Comparison of ENCODE assay signal across 8 cellular contexts in genomic region chr16:87391950-87392822, GRCh38. TPM values are rescaled to one million over a fixed set of nuclear protein-coding genes. Genes with fewer than 3 reads are reported as not detected.
DNase-seq lines count a peak whose midpoint lies in the region; ATAC-seq and FAIRE-seq lines count a peak whose summit lies in the region.

Gene MAP1LC3B (plus strand): TSS chr16:87392336. CDS start chr16:87392428, 92 bp downstream.

- DNase-seq in NCI-H187 treated with DMSO at 0.1 percent for 48 hours (lab: John Stamatoyannopoulos, UW) (peak; percentile 47), T-helper 2 cell (peak; percentile 95 to 99 (median 97)), left ventricle myocardium superior (peak; percentile 98), pulmonary artery endothelial cell (ENCODE audit: low read depth, low spot score) (peak; percentile 84), urothelium cell line (ENCODE audit: low spot score) (peak; percentile 98)

- peak; percentile 79 for FAIRE-seq in urothelium cell line (lab: Jason Lieb, UNC)

- intact Hi-C loops in left ventricle myocardium superior (cut with micrococcal nuclease), result no loop called here

- peak within 1 kb of the TSS; percentile 98 for H3K27ac ChIP-seq in angular gyrus (ENCODE audit: low read depth, low read length)

- ATAC-seq in GM18499 (IDR thresholded peaks at IDR 0.05; ENCODE audit: insufficient read depth, unreplicated experiment) (peak; percentile 30), HG02938 (IDR thresholded peaks at IDR 0.05; ENCODE audit: unreplicated experiment) (peak; percentile 49), left ventricle myocardium superior (peak; percentile 90)

RNA-seq across cellular contexts. Expression of gene MAP1LC3B, which starts in this region (rescaled TPM):
- total RNA-seq in left ventricle myocardium superior (134 TPM), pulmonary artery endothelial cell (26.1 and 28.4 TPM in 2 replicates)

Comparison
In these comparisons a context has a peak if more than half of its experiments do, and no peak if none do; other contexts are left out.
1. Peak in every context shown above with its lines: DNase-seq, ATAC-seq and H3K27ac ChIP-seq.
2. ATAC-seq: peak in every context shown above with its lines; median percentile 90 in left ventricle myocardium superior; 49 in HG02938; 30 in GM18499.
3. DNase-seq: peak in every context shown above with its lines; median percentile 98 in left ventricle myocardium superior; 98 in urothelium cell line; 97 in T-helper 2 cell; 84 in pulmonary artery endothelial cell; 47 in NCI-H187 treated with DMSO at 0.1 percent for 48 hours.